In the genomic region with DNA sequence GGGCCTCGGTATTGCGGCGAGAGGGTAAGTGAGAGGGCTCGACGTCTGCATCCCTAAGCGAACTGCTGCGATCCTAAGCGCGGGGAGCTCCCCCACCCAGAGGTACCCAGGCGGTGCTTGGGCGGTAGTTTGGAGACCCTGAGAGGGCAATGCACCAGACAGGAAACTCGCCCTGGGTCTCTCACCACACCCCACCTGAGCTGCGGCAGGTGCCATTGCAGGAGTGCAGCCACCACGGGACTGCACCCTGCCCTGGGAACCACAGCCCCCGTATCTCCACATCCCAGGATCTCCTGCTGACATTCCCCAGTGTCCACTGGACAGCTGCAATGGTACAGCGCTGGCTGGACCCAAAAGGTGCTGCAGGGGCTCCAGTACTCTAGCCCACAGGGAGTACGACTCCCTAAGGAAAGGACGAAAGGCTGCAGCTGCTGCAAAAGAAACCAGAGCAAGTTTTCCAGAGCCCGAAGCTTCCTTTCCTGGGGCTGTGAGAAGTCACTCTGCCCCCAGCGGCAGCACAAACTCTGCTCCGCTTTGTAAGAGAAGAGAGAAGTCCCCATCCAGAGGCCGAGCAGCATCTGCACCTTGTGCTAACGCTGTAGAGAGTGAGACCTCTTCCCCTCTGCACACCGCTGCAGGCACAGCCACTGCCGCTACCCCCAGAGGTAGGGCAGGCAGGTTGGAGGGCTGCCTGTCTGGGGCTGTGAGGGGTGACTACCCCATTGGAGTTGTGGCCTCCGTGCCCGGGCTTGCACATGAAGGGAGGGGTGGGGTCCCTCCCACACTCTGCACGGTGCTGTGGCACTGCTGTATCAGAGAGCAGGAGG, we compare ENCODE assay signal across 8 cellular contexts. TPM values are rescaled to one million over a fixed set of nuclear protein-coding genes. Genes with fewer than 3 reads are reported as not detected.
DNase-seq lines count a peak whose midpoint lies in the region; ATAC-seq and TF ChIP-seq lines count a peak whose summit lies in the region.

No MANE protein-coding gene starts in this region.

- no peaks in the 10 kb centered on the region for H3K36me3 ChIP-seq in CD4-positive, alpha-beta memory T cell (ENCODE audit: insufficient read depth, low read length)
- H3K36me3 ChIP-seq in PC-9 (ENCODE audit: low read depth) (no peaks in the 10 kb centered on the region), right atrium auricular region (no peaks in the 10 kb centered on the region), parathyroid adenoma (ENCODE audit: control insufficient read depth, insufficient read depth, low read length) (no peaks in the 10 kb centered on the region)

- H3K27me3 ChIP-seq in CD4-positive, alpha-beta memory T cell (ENCODE audit: insufficient read depth, low read length) = peaks cover 11% of the 10 kb centered on the region
- H3K27me3 ChIP-seq in PC-9 (ENCODE audit: insufficient read depth, low read depth) (no peaks in the 10 kb centered on the region), right atrium auricular region (peaks cover 0 to 1% of the 10 kb centered on the region in 2 donors), parathyroid adenoma (ENCODE audit: control insufficient read depth, insufficient read depth, low read length) (no peaks in the 10 kb centered on the region)

- ATAC-seq in GM19372 (IDR thresholded peaks at IDR 0.05; ENCODE audit: low read depth, unreplicated experiment) = peak; percentile 74
- ATAC-seq in HG03469 (IDR thresholded peaks at IDR 0.05; ENCODE audit: unreplicated experiment) = peak; percentile 76

- no peaks in the 10 kb centered on the region for H3K36me3 Mint-ChIP-seq in CD4-positive, alpha-beta memory T cell

- H3K9me3 Mint-ChIP-seq in CD4-positive, alpha-beta memory T cell = no peaks in the 10 kb centered on the region

- TF ChIP-seq CTCF in PC-9 (conservative IDR thresholded peaks at IDR 0.05) (no peak), right atrium auricular region (IDR thresholded peaks at IDR 0.05) (peak in 1 of 2 donors; percentile 66), parathyroid adenoma (IDR thresholded peaks at IDR 0.05) (peak; percentile 50)

- H3K4me2 ChIP-seq in PC-9 (peak overlapping the region; percentile 61), parathyroid adenoma (ENCODE audit: low read length) (peak overlapping the region; percentile 81)

- H3K9me2 ChIP-seq in PC-9 (ENCODE audit: insufficient read depth) = no peaks in the 10 kb centered on the region

- no peaks in the 10 kb centered on the region for H3K9me3 ChIP-seq in CD4-positive, alpha-beta memory T cell (ENCODE audit: control insufficient read depth in 1 of 2, low read length in 2 of 2)
- H3K9me3 ChIP-seq in PC-9 (ENCODE audit: insufficient read depth, low read depth) (no peaks in the 10 kb centered on the region), right atrium auricular region (no peaks in the 10 kb centered on the region), parathyroid adenoma (ENCODE audit: control insufficient read depth, low read length) (no peaks in the 10 kb centered on the region)

- H4K20me1 ChIP-seq in PC-9 (ENCODE audit: insufficient read depth) = no peaks in the 10 kb centered on the region

- H3K4me1 ChIP-seq in CD4-positive, alpha-beta memory T cell (ENCODE audit: insufficient read depth, low read length) = peaks cover 21% of the 10 kb centered on the region
- H3K4me1 ChIP-seq in PC-9 (replicated peaks; ENCODE audit: insufficient read depth) (no peaks in the 10 kb centered on the region), right atrium auricular region (peaks cover 0 to 14% of the 10 kb centered on the region in 2 donors), parathyroid adenoma (no peaks in the 10 kb centered on the region)

- no peak overlapping the region for H3K9ac ChIP-seq in parathyroid adenoma

- peak overlapping the region; percentile 64 to 78 for H3K4me3 ChIP-seq in CD4-positive, alpha-beta memory T cell (ENCODE audit: low read length in 2 of 2)
- no peak overlapping the region for H3K4me3 ChIP-seq in PC-9
- peak overlapping the region; percentile 24 to 46 for H3K4me3 ChIP-seq in right atrium auricular region
- H3K4me3 ChIP-seq in parathyroid adenoma (ENCODE audit: low read depth, low read length) = peak overlapping the region; percentile 55

- H3K27me3 Mint-ChIP-seq in CD4-positive, alpha-beta memory T cell = peaks cover 5 to 6% of the 10 kb centered on the region in 2 donors

- peak in 4 of 5 donors; percentile 17 to 22 (median 20) for DNase-seq in CD4-positive, alpha-beta memory T cell
- DNase-seq in PC-9 (peak in 1 of 2 experiments; percentile 21), amniotic epithelial cell (ENCODE audit: low read depth) (peak; percentile 58), right atrium auricular region (ENCODE audit: low spot score) (peak; percentile 71), NCI-H187 (lab: John Stamatoyannopoulos, UW) (no peak)

- H3K79me2 ChIP-seq in PC-9 (ENCODE audit: low read depth) (no peaks in the 10 kb centered on the region), parathyroid adenoma (no peaks in the 10 kb centered on the region)

- H2AFZ ChIP-seq in PC-9 (no peak overlapping the region), parathyroid adenoma (peak overlapping the region; percentile 91)

- CTCF ChIA-PET in CD4-positive, alpha-beta memory T cell (lab: Charles Lee; ENCODE audit: partially characterized antibody) = interaction anchor here (0.7 to 6.6 kb wide), 18 partner anchors 8 to 378 kb away, joined by 3 to 162 read pairs (median 6); partner anchors contain the start of gene MON2
- CTCF ChIA-PET in PC-9 (lab: Charles Lee) = interaction anchor here (0.7 kb wide), 1 partner anchor 331 kb away, joined by 3 read pairs; no protein-coding TSS in a partner anchor

- H3K27ac Mint-ChIP-seq in CD4-positive, alpha-beta memory T cell = peak overlapping the region in 3 of 7 donors; percentile 2 to 33 (median 29)

- H3K4me3 Mint-ChIP-seq in CD4-positive, alpha-beta memory T cell = peak overlapping the region; percentile 79 to 90 (median 86)

- intact Hi-C loops in CD4-positive, alpha-beta memory T cell (cut with micrococcal nuclease) = loop anchor here (5.0 kb wide), 1 partner anchor 92 kb away; no protein-coding TSS in a partner anchor
- intact Hi-C loops in PC-9 (cut with micrococcal nuclease; ENCODE audit: unreplicated experiment) = loop anchor here (5.0 kb wide), 1 partner anchor 377 kb away; no protein-coding TSS in a partner anchor

- H3K27ac ChIP-seq in CD4-positive, alpha-beta memory T cell (ENCODE audit: low read depth, low read length) = no peak overlapping the region
- H3K27ac ChIP-seq in PC-9 (no peak overlapping the region), right atrium auricular region (no peak overlapping the region), parathyroid adenoma (no peak overlapping the region)

- H3K4me1 Mint-ChIP-seq in CD4-positive, alpha-beta memory T cell = peaks cover 8 to 21% (median 16%) of the 10 kb centered on the region in 4 donors

- no TSS peak for BruUV-seq in PC-9 (replicated peaks; lab: Mats Ljungman, UMichigan)

- H3F3A ChIP-seq in PC-9 (ENCODE audit: insufficient read depth, low read depth) = no peaks in the 10 kb centered on the region

- POLR2A ChIA-PET in CD4-positive, alpha-beta memory T cell (lab: Charles Lee; ENCODE audit: partially characterized antibody) = interaction anchor here (0.6 to 2.6 kb wide), 3 partner anchors 22 to 168 kb away, joined by 3 to 11 read pairs (median 4); partner anchors contain the start of gene MON2
- POLR2A ChIA-PET in PC-9 (lab: Charles Lee; ENCODE audit: unreplicated experiment) = no interaction called here

RNA-seq across cellular contexts. Expression of gene MON2, which starts 31.1 kb away (rescaled TPM):
- total RNA-seq in CD4-positive, alpha-beta memory T cell = 10 to 100 TPM; 82.0 to 88.5 TPM
- polyA plus RNA-seq in CD4-positive, alpha-beta memory T cell = 10 to 100 TPM; 13.5 to 20.2 TPM
- 32.8 and 42.1 TPM in 2 replicates for total RNA-seq in PC-9 (2021)
- 10 to 100 TPM; 14.3 to 16.5 TPM for total RNA-seq in right atrium auricular region

Comparison
In these comparisons a context has a peak if more than half of its experiments do, and no peak if none do; other contexts are left out.
1. DNase-seq: peak in CD4-positive, alpha-beta memory T cell (4 of 5), amniotic epithelial cell (single experiment) and right atrium auricular region (single experiment); none in NCI-H187 (0 of 2).